In genomic region chr19:41530761-41531301, GRCh38 we compare ENCODE assay signal across 9 cellular contexts. TPM values are rescaled to one million over a fixed set of nuclear protein-coding genes. Genes with fewer than 3 reads are reported as not detected.
DNase-seq lines count a peak whose midpoint lies in the region; ATAC-seq and TF ChIP-seq lines count a peak whose summit lies in the region.
"Had no signal": no experiment of that assay in that cellular context is flagged by ENCODE, and none has a peak within 500 bp of the region (broad histone marks: within the 10 kb centered on the region; RNA-seq: fewer than 3 reads in every experiment).

No MANE protein-coding gene starts in this region.

- POLR2A ChIA-PET in PC-3 (lab: Charles Lee; ENCODE audit: unreplicated experiment) = no interaction called here

- intact Hi-C loops in CD14-positive monocyte (cut with micrococcal nuclease) (loop anchor here (1.0 to 10.0 kb wide), 2 partner anchors 10 to 86 kb away; partner anchors contain the start of gene ERICH4 (in 1 of the 2)), PC-3 (cut with micrococcal nuclease) (no loop called here)

- H3K4me3 ChIP-seq in choroid plexus epithelial cell (ENCODE audit: low read depth, low read length) (no peak overlapping the region), PC-3 (ENCODE audit: low read length) (no peak overlapping the region)

- no peak overlapping the region for H2AFZ ChIP-seq in PC-3 (ENCODE audit: low read length)

- peaks cover 1 to 6% (median 3%) of the 10 kb centered on the region in 3 donors for H3K27me3 Mint-ChIP-seq in CD14-positive monocyte (ENCODE audit: low read depth in 3 of 3)
- H3K27me3 Mint-ChIP-seq in naive B cell = no peaks in the 10 kb centered on the region

- TF ChIP-seq CTCF in CD14-positive monocyte (IDR thresholded peaks at IDR 0.05) = no peak
- TF ChIP-seq CTCF in choroid plexus epithelial cell (conservative IDR thresholded peaks at IDR 0.05; ENCODE audit: low read depth, low read length) = no peak
- no peak for TF ChIP-seq CTCF in PC-3 (conservative IDR thresholded peaks at IDR 0.05; ENCODE audit: low read depth, low read length)

- H3K36me3 Mint-ChIP-seq in CD14-positive monocyte (no peaks in the 10 kb centered on the region), naive B cell (peaks cover 0 to 16% of the 10 kb centered on the region in 2 donors)

- H3K4me1 ChIP-seq in PC-3 (ENCODE audit: insufficient read depth, low read length) = no peaks in the 10 kb centered on the region

- H3K4me2 ChIP-seq in PC-3 (ENCODE audit: low read length) = no peak overlapping the region

- BruUV-seq in PC-3 (replicated peaks; lab: Mats Ljungman, UMichigan) = no TSS peak

- DNase-seq in CD14-positive monocyte (ENCODE audit: low spot score) (peak; percentile 76), NOMO-1 (lab: John Stamatoyannopoulos, UW; ENCODE audit: unreplicated experiment in 2 of 2) (peak; percentile 39 to 81), choroid plexus epithelial cell (ENCODE audit: low read depth) (peak; percentile 27), naive B cell (peak; percentile 53), NCI-H146 treated with DMSO at 0.1 percent for 48 hours (lab: John Stamatoyannopoulos, UW; ENCODE audit: unreplicated experiment) (no peak), G401 (ENCODE audit: low spot score) (no peak), PC-3 (no peak)
- DNase-seq: NCI-H774 had no signal

- H3F3A ChIP-seq in PC-3 (ENCODE audit: low read length, unreplicated experiment) = no peaks in the 10 kb centered on the region

- CTCF ChIA-PET in PC-3 (lab: Charles Lee) = no interaction called here

- H3K79me2 ChIP-seq in PC-3 (ENCODE audit: low read length) = no peaks in the 10 kb centered on the region

- no peaks in the 10 kb centered on the region for H3K9me2 ChIP-seq in PC-3 (replicated peaks; ENCODE audit: low read length)

- in situ Hi-C loops in G401 (cut with HindIII; ENCODE audit: low sequenced_read_pairs) = no loop called here

- H3K4me3 Mint-ChIP-seq in CD14-positive monocyte (peak overlapping the region; percentile 72 to 86), naive B cell (peak overlapping the region; percentile 79 to 93 (median 88))

- H3K9ac ChIP-seq in PC-3 (ENCODE audit: low read length) = no peak overlapping the region

- no peak overlapping the region for H3K27ac ChIP-seq in PC-3 (ENCODE audit: low read length)

- ATAC-seq in naive B cell (ENCODE audit: low read depth in 2 of 2) (peak; percentile 46 to 52), GM19397 (IDR thresholded peaks at IDR 0.05; ENCODE audit: unreplicated experiment) (no peak), PC-3 (no peak)

- H3K27ac Mint-ChIP-seq in CD14-positive monocyte = peak overlapping the region; percentile 97 to 99 (median 99)
- H3K27ac Mint-ChIP-seq in naive B cell = peak overlapping the region; percentile 90 to 99 (median 94)

- no peaks in the 10 kb centered on the region for H3K36me3 ChIP-seq in PC-3 (ENCODE audit: low read depth, low read length)

- peaks cover 74% of the 10 kb centered on the region for H3K4me1 Mint-ChIP-seq in CD14-positive monocyte
- peaks cover 66 to 86% (median 77%) of the 10 kb centered on the region in 3 donors for H3K4me1 Mint-ChIP-seq in naive B cell

- no peaks in the 10 kb centered on the region for H4K20me1 ChIP-seq in PC-3 (ENCODE audit: low read length)

- peaks cover 36% of the 10 kb centered on the region for H3K27me3 ChIP-seq in PC-3 (ENCODE audit: low read length)

- 0 out of 2 replicates have a peak, but pooled peaks cover 10% of the 10 kb centered on the region for H3K9me3 ChIP-seq in PC-3 (ENCODE audit: low read length)

- H3K9me3 Mint-ChIP-seq in CD14-positive monocyte (peaks cover 0 to 16% (median 2%) of the 10 kb centered on the region in 7 donors), naive B cell (peaks cover 8 to 34% (median 29%) of the 10 kb centered on the region in 7 donors)

RNA-seq across cellular contexts. Expression of gene CEACAM21, which starts 45.1 kb away (rescaled TPM):
- 1 to 10 TPM; 4.1 to 6.4 TPM for polyA plus RNA-seq in CD14-positive monocyte
- polyA plus RNA-seq in naive B cell (ENCODE audit: low read depth in 6 of 6) = 10 to 100 TPM in 5 of 6 donors, 1 to 10 TPM in 1; 7.1 to 57.2 (median 20.0) TPM
- total RNA-seq in G401 (2014; rRNA removed; shearing (Covaris generic)) = 0.12 and 3.6 TPM in 2 replicates
- not detected in 2 replicates for total RNA-seq in PC-3 (2014; rRNA removed)

Comparison
In these comparisons a context has a peak if more than half of its experiments do, and no peak if none do; other contexts are left out.
1. DNase-seq: peak in CD14-positive monocyte (single experiment), NOMO-1 (2 of 2), choroid plexus epithelial cell (single experiment) and naive B cell (single experiment); none in NCI-H146 treated with DMSO at 0.1 percent for 48 hours (single experiment), G401 (single experiment) and PC-3 (single experiment).
2. ATAC-seq: peak in naive B cell (2 of 2); none in GM19397 (single experiment) and PC-3 (single experiment).